In the genomic region with DNA sequence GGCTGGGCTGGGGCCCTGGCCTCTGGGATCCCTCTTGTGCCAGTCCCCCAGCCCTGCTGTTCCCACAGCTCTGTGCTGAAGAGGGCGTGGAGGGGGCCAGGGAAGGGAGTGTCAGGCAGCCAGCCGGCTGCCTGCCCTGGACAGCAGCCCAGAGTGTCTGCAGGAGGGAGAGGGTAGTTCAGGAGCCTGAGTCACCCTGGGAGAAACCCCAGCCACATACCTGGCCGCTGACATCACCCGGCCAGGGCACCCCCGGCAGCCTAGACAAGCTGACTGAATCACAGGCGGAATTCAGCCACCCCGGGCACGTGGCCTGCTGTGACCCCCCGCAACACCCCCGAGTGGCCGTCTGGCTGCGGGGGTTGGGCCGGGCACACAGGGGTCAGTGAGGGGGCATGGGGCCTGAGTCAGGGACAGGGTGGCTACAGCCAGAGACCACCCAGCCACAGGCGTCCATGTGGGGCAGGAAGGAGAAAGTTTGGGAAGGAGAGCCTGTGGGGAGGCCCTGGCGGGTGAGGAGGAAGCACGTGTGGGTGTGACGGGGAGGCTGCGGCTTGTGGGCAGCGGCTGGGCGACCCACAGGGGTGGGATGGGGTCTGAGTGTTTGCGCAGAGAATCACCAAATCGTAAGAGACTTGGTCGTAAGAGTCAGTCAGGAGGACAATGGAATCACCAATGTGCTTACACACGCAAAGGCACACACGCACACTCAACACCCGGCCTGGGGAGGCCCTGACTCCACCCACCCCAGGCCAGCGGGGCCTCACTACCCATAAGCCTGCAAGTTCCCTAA, we compare ENCODE assay signal across 8 cellular contexts. TPM values are rescaled to one million over a fixed set of nuclear protein-coding genes. Genes with fewer than 3 reads are reported as not detected.
DNase-seq lines count a peak whose midpoint lies in the region; ATAC-seq, FAIRE-seq and TF ChIP-seq lines count a peak whose summit lies in the region.

No MANE protein-coding gene starts in this region.

- CTCF ChIA-PET in BJ (lab: Yijun Ruan, JAX) (interaction anchor here (0.7 to 4.8 kb wide), 5 partner anchors 9 to 28 kb away, joined by 3 to 34 read pairs (median 17); a partner anchor contains a TSS), Panc1 (lab: Charles Lee) (no interaction called here)

- H3K9me3 Mint-ChIP-seq in activated naive CD8-positive, alpha-beta T cell (ENCODE audit: low read depth) = no peaks in the 10 kb centered on the region
- H3K9me3 Mint-ChIP-seq in progenitor cell of endocrine pancreas (ENCODE audit: low read depth) = no peaks in the 10 kb centered on the region

- peak overlapping the region; percentile 84 for H3K27ac Mint-ChIP-seq in activated naive CD8-positive, alpha-beta T cell
- H3K27ac Mint-ChIP-seq in progenitor cell of endocrine pancreas = peak overlapping the region; percentile 99

- H3K27me3 ChIP-seq in BJ (ENCODE audit: control insufficient read depth, insufficient read depth, low read length) (no peaks in the 10 kb centered on the region), Panc1 (ENCODE audit: control insufficient read depth, insufficient read depth, low read length) (no peaks in the 10 kb centered on the region)

- H3K4me3 ChIP-seq in BJ (ENCODE audit: low read depth, low read length) = 0 out of 2 replicates have a peak overlapping the region, but pooled peaks have one; percentile 2
- peak overlapping the region; percentile 8 to 41; a peak in 3 of 4 replicates for H3K4me3 ChIP-seq in Panc1 (ENCODE audit: low read depth in 2 of 2, low read length in 2 of 2)

- peaks cover 34% of the 10 kb centered on the region for H3K4me1 Mint-ChIP-seq in activated naive CD8-positive, alpha-beta T cell (ENCODE audit: low read depth)
- H3K4me1 Mint-ChIP-seq in progenitor cell of endocrine pancreas (ENCODE audit: low read depth) = peaks cover 22% of the 10 kb centered on the region

- POLR2A ChIA-PET in BJ (lab: Charles Lee) = interaction anchor here (0.7 to 1.2 kb wide), 2 partner anchors 12 to 29 kb away, joined by 3 to 11 read pairs; a partner anchor contains a TSS
- POLR2A ChIA-PET in Panc1 (lab: Charles Lee) = interaction anchor here (0.6 to 1.4 kb wide), 3 partner anchors 10 to 21 kb away, joined by 7 to 18 read pairs (median 9); a partner anchor contains a TSS

- BruUV-seq in Panc1 (replicated peaks; lab: Mats Ljungman, UMichigan) = no TSS peak

- intact Hi-C loops in Panc1 (cut with micrococcal nuclease; ENCODE audit: unreplicated experiment) (no loop called here), cardiac septum (cut with DNase I) (loop anchor here (1.0 kb wide), 1 partner anchor 11 kb away; a partner anchor contains a TSS)

- ATAC-seq in Panc1 = peak; percentile 94
- ATAC-seq in GM19351 (IDR thresholded peaks at IDR 0.05; ENCODE audit: unreplicated experiment) = no peak
- ATAC-seq in HG03571 (IDR thresholded peaks at IDR 0.05; ENCODE audit: unreplicated experiment) = no peak

- DNase-seq in BJ (ENCODE audit: low read depth) (peak; percentile 99), H54 (ENCODE audit: insufficient read length, low spot score) (peak; percentile 77), Panc1 (ENCODE audit: low read depth, low spot score) (peak; percentile 92), cardiac septum (ENCODE audit: low spot score) (peak; percentile 95), progenitor cell of endocrine pancreas (ENCODE audit: low spot score, unreplicated experiment) (peak; percentile 75)

- TF ChIP-seq POLR2A in H54 (IDR thresholded peaks at IDR 0.05; ENCODE audit: low read depth, low read length) = no peak

- peak overlapping the region; percentile 62 for H3K4me3 Mint-ChIP-seq in activated naive CD8-positive, alpha-beta T cell
- H3K4me3 Mint-ChIP-seq in progenitor cell of endocrine pancreas (ENCODE audit: low read depth) = peak overlapping the region; percentile 44

- no peaks in the 10 kb centered on the region for H3K9me3 ChIP-seq in Panc1 (ENCODE audit: control insufficient read depth, insufficient read depth, low read depth, low read length)

- in situ Hi-C loops in Panc1 (cut with HindIII; ENCODE audit: low pct_unique_long_range_greater_than_20kb, low sequenced_read_pairs) = no loop called here

- no peaks in the 10 kb centered on the region for H3K36me3 Mint-ChIP-seq in activated naive CD8-positive, alpha-beta T cell
- H3K36me3 Mint-ChIP-seq in progenitor cell of endocrine pancreas (ENCODE audit: insufficient read depth) = no peaks in the 10 kb centered on the region

- H3K36me3 ChIP-seq in BJ (ENCODE audit: control insufficient read depth, insufficient read depth, low read length) (no peaks in the 10 kb centered on the region), Panc1 (ENCODE audit: control insufficient read depth, insufficient read depth, low read length) (no peaks in the 10 kb centered on the region)

- peak overlapping the region; percentile 56 for H3K27ac ChIP-seq in Panc1 (ENCODE audit: low read length)

- H3K27me3 Mint-ChIP-seq in activated naive CD8-positive, alpha-beta T cell = no peaks in the 10 kb centered on the region
- no peaks in the 10 kb centered on the region for H3K27me3 Mint-ChIP-seq in progenitor cell of endocrine pancreas

- FAIRE-seq in H54 (lab: Jason Lieb, UNC) = no peak

- H3K4me1 ChIP-seq in Panc1 (ENCODE audit: control insufficient read depth, insufficient read depth, low read length) = peaks cover 11% of the 10 kb centered on the region

- TF ChIP-seq CTCF in BJ (IDR thresholded peaks at IDR 0.05; ENCODE audit: insufficient read depth, low read depth, low read length) (no peak), Panc1 (IDR thresholded peaks at IDR 0.05) (no peak), progenitor cell of endocrine pancreas (IDR thresholded peaks at IDR 0.05; ENCODE audit: unreplicated experiment) (no peak)

RNA-seq across cellular contexts. Expression of a gene that starts 11.9 kb away (rescaled TPM):
- 2.6 and 4.5 TPM in 2 replicates for polyA plus RNA-seq in BJ (2011; rRNA removed)
- polyA minus RNA-seq in BJ (2011; rRNA and poly(A)+ RNA removed) = 10.1 and 15.8 TPM in 2 replicates
- 13.4 TPM for total RNA-seq in Panc1 (2021; ENCODE audit: unreplicated experiment)
- 6.1 TPM for polyA plus RNA-seq in Panc1 (2012; ENCODE audit: insufficient read length)
- total RNA-seq in cardiac septum = 0.94 TPM
- total RNA-seq in progenitor cell of endocrine pancreas = 5.3 and 7.3 TPM in 2 replicates

RNA-seq across cellular contexts. Expression of a gene that starts 32.2 kb away (rescaled TPM):
- 84.3 and 121 TPM in 2 replicates for polyA plus RNA-seq in BJ (2011; rRNA removed)
- 69.3 and 116 TPM in 2 replicates for polyA minus RNA-seq in BJ (2011; rRNA and poly(A)+ RNA removed)
- total RNA-seq in Panc1 (2021; ENCODE audit: unreplicated experiment) (80.3 TPM), cardiac septum (89.0 TPM), progenitor cell of endocrine pancreas (58.5 and 64.8 TPM in 2 replicates)
- 101 TPM for polyA plus RNA-seq in Panc1 (2012; ENCODE audit: insufficient read length)

RNA-seq across cellular contexts. Expression of a gene that starts 40.9 kb away (rescaled TPM):
- 27.3 and 42.3 TPM in 2 replicates for polyA plus RNA-seq in BJ (2011; rRNA removed)
- 19.1 and 27.1 TPM in 2 replicates for polyA minus RNA-seq in BJ (2011; rRNA and poly(A)+ RNA removed)
- total RNA-seq in Panc1 (2021; ENCODE audit: unreplicated experiment) (15.6 TPM), cardiac septum (15.1 TPM), progenitor cell of endocrine pancreas (17.9 and 21.6 TPM in 2 replicates)
- 31.9 TPM for polyA plus RNA-seq in Panc1 (2012; ENCODE audit: insufficient read length)

RNA-seq across cellular contexts. Expression of a gene that starts 42.3 kb away (rescaled TPM):
- 1.0 and 1.2 TPM in 2 replicates for polyA plus RNA-seq in BJ (2011; rRNA removed)
- 0.66 TPM in 1 of 2 replicates, not detected in the other for polyA minus RNA-seq in BJ (2011; rRNA and poly(A)+ RNA removed)
- 3.3 TPM for total RNA-seq in Panc1 (2021; ENCODE audit: unreplicated experiment)
- polyA plus RNA-seq in Panc1 (2012; ENCODE audit: insufficient read length) = 10.2 TPM
- total RNA-seq in cardiac septum = 0.59 TPM
- total RNA-seq in progenitor cell of endocrine pancreas = 0.62 TPM in 1 of 2 replicates, not detected in the other

RNA-seq across cellular contexts. Expression of a gene that starts 49.5 kb away (rescaled TPM):
- polyA plus RNA-seq in BJ (2011; rRNA removed) = 3.0 and 3.6 TPM in 2 replicates
- 2.3 and 4.1 TPM in 2 replicates for polyA minus RNA-seq in BJ (2011; rRNA and poly(A)+ RNA removed)
- total RNA-seq in Panc1 (2021; ENCODE audit: unreplicated experiment) = 27.8 TPM
- 20.6 TPM for polyA plus RNA-seq in Panc1 (2012; ENCODE audit: insufficient read length)
- 3.2 TPM for total RNA-seq in cardiac septum
- total RNA-seq in progenitor cell of endocrine pancreas = 7.4 and 8.9 TPM in 2 replicates
